ENCODE assay signal across 1 cellular context in genomic region chr3:9362731-9363530, GRCh38.
TF ChIP-seq lines count a peak whose summit lies in the region.

TSS of gene THUMPD3 (plus strand) at chr3:9363054. CDS start at chr3:9365069, 2,015 bp downstream.

TF ChIP-seq in HCT116, 20 proteins besides CTCF, POLR2A, EP300 and RAD21 (continued from another document):
- TF ChIP-seq ATF3 (IDR thresholded peaks at IDR 0.05) = no peak
- peak; percentile 98 for TF ChIP-seq MAX (IDR thresholded peaks at IDR 0.05)
- no peak for TF ChIP-seq EZH2 (IDR thresholded peaks at IDR 0.05)
- TF ChIP-seq SP1 (IDR thresholded peaks at IDR 0.05; ENCODE audit: low read depth) = peak; percentile 61
- peak; percentile 78 for TF ChIP-seq YY1 (IDR thresholded peaks at IDR 0.05; ENCODE audit: extremely low read depth, insufficient replicate concordance, low read depth, low read length)
- no peak for TF ChIP-seq CEBPB (IDR thresholded peaks at IDR 0.05; ENCODE audit: low read depth)
